10 cellular contexts compared by ENCODE assay signal in the genomic region with DNA sequence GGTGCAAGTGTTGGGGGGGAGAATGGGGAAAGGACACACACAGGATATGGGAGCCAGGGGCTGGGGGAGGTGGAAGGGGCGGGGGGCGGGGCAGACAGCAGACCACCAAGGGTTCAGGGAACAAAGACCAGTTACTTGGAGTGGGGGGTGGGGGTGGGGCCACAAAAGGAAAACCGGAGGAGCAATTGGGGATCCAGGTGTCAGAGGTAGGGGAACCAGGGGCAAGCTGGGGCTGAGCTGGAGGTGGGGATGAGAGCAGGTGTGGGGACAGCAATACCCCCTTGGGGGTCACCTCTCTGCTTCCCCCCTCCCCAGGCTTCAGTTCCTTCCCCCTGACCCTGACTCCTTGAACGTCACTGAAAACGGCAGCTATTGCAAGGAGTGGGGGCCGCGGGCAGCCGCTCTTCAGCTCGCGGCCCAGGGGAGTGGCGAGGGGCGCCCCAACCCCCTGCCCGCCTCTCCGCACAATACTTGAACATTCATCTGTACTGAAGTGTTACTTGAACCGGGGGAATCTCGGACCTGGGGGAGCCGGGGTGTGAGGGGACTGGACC. TPM values are rescaled to one million over a fixed set of nuclear protein-coding genes. Genes with fewer than 3 reads are reported as not detected.
DNase-seq lines count a peak whose midpoint lies in the region; ATAC-seq and TF ChIP-seq lines count a peak whose summit lies in the region.
"Had no signal": no experiment of that assay in that cellular context is flagged by ENCODE, and none has a peak within 500 bp of the region (broad histone marks: within the 10 kb centered on the region; RNA-seq: fewer than 3 reads in every experiment).

No MANE protein-coding gene starts in this region.

- H2AFZ ChIP-seq in osteoblast (ENCODE audit: low read length), result no peak overlapping the region

- intact Hi-C loops in heart right ventricle (cut with DNase I) (no loop called here), left cardiac atrium (cut with DNase I) (no loop called here), left ventricle myocardium inferior (cut with micrococcal nuclease) (no loop called here), vagina (cut with DNase I) (no loop called here)

- H4K20me1 ChIP-seq in osteoblast (ENCODE audit: insufficient read depth, low read length), result peaks cover 14% of the 10 kb centered on the region

- no peaks in the 10 kb centered on the region for H3K9me3 Mint-ChIP-seq in activated T-cell treated with anti-CD3 and anti-CD28 coated beads, Interleukin-2, amount 50 U/mL, for 4 hours
- H3K9me3 Mint-ChIP-seq: activated T-helper 17 cell treated with anti-CD3 and anti-CD28 coated beads, Interleukin-2, amount 50 U/mL, for 72 hours had no signal

- H3K27me3 ChIP-seq in heart right ventricle (no peaks in the 10 kb centered on the region), left ventricle myocardium inferior (ENCODE audit: low read depth) (no peaks in the 10 kb centered on the region), osteoblast (ENCODE audit: insufficient read depth, low read length) (no peaks in the 10 kb centered on the region), vagina (no peaks in the 10 kb centered on the region)

- DNase-seq in heart right ventricle, result no peak
- no peak for DNase-seq in left cardiac atrium
- DNase-seq in left ventricle myocardium inferior, result no peak
- peak; percentile 42 for DNase-seq in osteoblast (ENCODE audit: insufficient read length, low spot score, missing footprints)
- DNase-seq in vagina (ENCODE audit: extremely low spot score in 2 of 2), result no peak
- DNase-seq in dedifferentiated amniotic fluid mesenchymal stem cell (ENCODE audit: extremely low spot score), result no peak
- no peak for DNase-seq in activated T-cell treated with anti-CD3 and anti-CD28 coated beads, Interleukin-2, amount 50 U/mL, for 4 hours
- DNase-seq in HK-2 (ENCODE audit: unreplicated experiment), result no peak
- DNase-seq: Kasumi-1 had no signal

- TF ChIP-seq CTCF in heart right ventricle (IDR thresholded peaks at IDR 0.05), result no peak
- no peak for TF ChIP-seq CTCF in left ventricle myocardium inferior (IDR thresholded peaks at IDR 0.05; ENCODE audit: borderline replicate concordance)
- no peak for TF ChIP-seq CTCF in osteoblast (IDR thresholded peaks at IDR 0.05; ENCODE audit: extremely low read depth, low read depth, low read length)
- no peak for TF ChIP-seq CTCF in vagina (IDR thresholded peaks at IDR 0.05)

- H3K9me3 ChIP-seq in heart right ventricle (no peaks in the 10 kb centered on the region), left ventricle myocardium inferior (replicated peaks) (no peaks in the 10 kb centered on the region), osteoblast (ENCODE audit: low read depth, low read length) (no peaks in the 10 kb centered on the region), vagina (no peaks in the 10 kb centered on the region)

- no peak for TF ChIP-seq POLR2A in vagina (IDR thresholded peaks at IDR 0.05)

- H3K4me3 ChIP-seq in heart right ventricle (peak overlapping the region in 5 of 10 donors; percentile 97 to 100 (median 99)), left ventricle myocardium inferior (peak overlapping the region; percentile 100), osteoblast (ENCODE audit: insufficient read depth, low read length) (no peak overlapping the region), vagina (peak overlapping the region; percentile 96 to 98)

- WGBS in heart right ventricle, 2 donors, result 66 to 72% methylated on average over 17 of the region's 17 CpGs

- H3K4me2 ChIP-seq in osteoblast (ENCODE audit: insufficient read depth, low read length), result peak overlapping the region; percentile 92

- H3K4me1 Mint-ChIP-seq in activated T-cell treated with anti-CD3 and anti-CD28 coated beads, Interleukin-2, amount 50 U/mL, for 4 hours (ENCODE audit: low read depth), result peaks cover 15% of the 10 kb centered on the region

- H3K4me1 ChIP-seq in heart right ventricle (peaks cover 6 to 38% (median 28%) of the 10 kb centered on the region in 9 donors), left ventricle myocardium inferior (peaks cover 48% of the 10 kb centered on the region), osteoblast (ENCODE audit: insufficient read depth, low read length) (peaks cover 23% of the 10 kb centered on the region), vagina (peaks cover 35% of the 10 kb centered on the region)

- peaks cover 0 to 31% (median 0%) of the 10 kb centered on the region in 9 donors for H3K36me3 ChIP-seq in heart right ventricle
- peaks cover 13% of the 10 kb centered on the region for H3K36me3 ChIP-seq in left ventricle myocardium inferior
- peaks cover 20% of the 10 kb centered on the region for H3K36me3 ChIP-seq in osteoblast (ENCODE audit: insufficient read depth, low read length)
- H3K36me3 ChIP-seq in vagina, result peaks cover 0 to 13% of the 10 kb centered on the region in 2 donors

- no peak overlapping the region for H3K4me3 Mint-ChIP-seq in activated T-cell treated with anti-CD3 and anti-CD28 coated beads, Interleukin-2, amount 50 U/mL, for 4 hours

- H3K27ac ChIP-seq in heart right ventricle, result peak overlapping the region in 9 of 10 donors; percentile 86 to 98 (median 95)
- peak overlapping the region; percentile 98 for H3K27ac ChIP-seq in left ventricle myocardium inferior (replicated peaks)
- H3K27ac ChIP-seq in osteoblast (ENCODE audit: low read depth, low read length), result peak overlapping the region; percentile 27
- H3K27ac ChIP-seq in vagina, result peak overlapping the region; percentile 74

- H3K27me3 Mint-ChIP-seq in activated T-cell treated with anti-CD3 and anti-CD28 coated beads, Interleukin-2, amount 50 U/mL, for 4 hours (ENCODE audit: low read depth), result no peaks in the 10 kb centered on the region
- H3K27me3 Mint-ChIP-seq: activated T-helper 17 cell treated with anti-CD3 and anti-CD28 coated beads, Interleukin-2, amount 50 U/mL, for 72 hours had no signal

- H3K79me2 ChIP-seq in osteoblast (ENCODE audit: insufficient read depth, low read length), result peaks cover 8% of the 10 kb centered on the region

- peaks cover 15% of the 10 kb centered on the region for H3K36me3 Mint-ChIP-seq in activated T-cell treated with anti-CD3 and anti-CD28 coated beads, Interleukin-2, amount 50 U/mL, for 4 hours (ENCODE audit: insufficient read depth)

- ATAC-seq in heart right ventricle, result peak in 3 of 8 donors; percentile 0 to 4 (median 2)
- ATAC-seq in left cardiac atrium, result no peak
- ATAC-seq in activated T-cell treated with anti-CD3 and anti-CD28 coated beads, Interleukin-2, amount 50 U/mL, for 4 hours, result no peak
- ATAC-seq: activated T-helper 17 cell treated with anti-CD3 and anti-CD28 coated beads, Interleukin-2, amount 50 U/mL, for 72 hours had no signal

RNA-seq across cellular contexts. Expression of a gene that starts 1.3 kb away (rescaled TPM):
- 10 to 100 TPM in 8 of 10 donors, 1 to 10 TPM in 2; 7.8 to 19.8 (median 11.4) TPM for total RNA-seq in heart right ventricle
- 10 to 100 TPM; 10.1 to 15.4 TPM for polyA plus RNA-seq in heart right ventricle
- total RNA-seq in left cardiac atrium, result 10 to 100 TPM in 1 of 2 donors, 1 to 10 TPM in 1; 8.8 to 14.2 TPM
- 12.2 TPM for total RNA-seq in left ventricle myocardium inferior
- 63.3 and 66.0 TPM in 2 replicates for total RNA-seq in osteoblast
- 27.0 TPM for total RNA-seq in vagina
- total RNA-seq in activated T-cell treated with anti-CD3 and anti-CD28 coated beads, Interleukin-2, amount 50 U/mL, for 4 hours, result 1 to 10 TPM; 1.5 to 3.3 (median 2.8) TPM

RNA-seq across cellular contexts. Expression of a gene that starts 9.9 kb away (rescaled TPM):
- 10 to 100 TPM in 2 of 10 donors, 1 to 10 TPM in 8; 7.5 to 11.4 (median 9.2) TPM for total RNA-seq in heart right ventricle
- polyA plus RNA-seq in heart right ventricle, result 10 to 100 TPM in 1 of 2 donors, 1 to 10 TPM in 1; 5.8 to 11.2 TPM
- 10 to 100 TPM in 1 of 2 donors, 1 to 10 TPM in 1; 9.2 to 10.9 TPM for total RNA-seq in left cardiac atrium
- total RNA-seq in left ventricle myocardium inferior, result 7.4 TPM
- 2.2 and 2.9 TPM in 2 replicates for total RNA-seq in osteoblast
- 10.6 TPM for total RNA-seq in vagina
- 10 to 100 TPM; 39.3 to 49.0 (median 40.5) TPM for total RNA-seq in activated T-cell treated with anti-CD3 and anti-CD28 coated beads, Interleukin-2, amount 50 U/mL, for 4 hours

RNA-seq across cellular contexts. Expression of a gene that starts 24.2 kb away (rescaled TPM):
- total RNA-seq in heart right ventricle (1 to 10 TPM; 4.1 to 8.7 (median 5.8) TPM), left cardiac atrium (10 to 100 TPM in 1 of 2 donors, 1 to 10 TPM in 1; 6.4 to 10.1 TPM), left ventricle myocardium inferior (6.3 TPM), osteoblast (12.7 and 14.5 TPM in 2 replicates), vagina (21.4 TPM)
- 10 to 100 TPM in 1 of 2 donors, 1 to 10 TPM in 1; 5.4 to 14.1 TPM for polyA plus RNA-seq in heart right ventricle
- total RNA-seq in activated T-cell treated with anti-CD3 and anti-CD28 coated beads, Interleukin-2, amount 50 U/mL, for 4 hours, result 10 to 100 TPM; 25.8 to 31.3 (median 30.8) TPM

RNA-seq across cellular contexts. Expression of a gene that starts 37.4 kb away (rescaled TPM):
- total RNA-seq in heart right ventricle, result 10 to 100 TPM in 1 of 10 donors, 1 to 10 TPM in 9; 3.3 to 13.3 (median 5.3) TPM
- polyA plus RNA-seq in heart right ventricle, result 10 to 100 TPM in 1 of 2 donors, 1 to 10 TPM in 1; 6.8 to 12.2 TPM
- total RNA-seq in left cardiac atrium, result 1 to 10 TPM; 9.8 to 10.0 TPM
- total RNA-seq in left ventricle myocardium inferior, result 5.5 TPM
- total RNA-seq in osteoblast, result 45.6 and 47.7 TPM in 2 replicates
- 14.5 TPM for total RNA-seq in vagina
- 1 to 10 TPM; 1.2 to 2.0 (median 1.3) TPM for total RNA-seq in activated T-cell treated with anti-CD3 and anti-CD28 coated beads, Interleukin-2, amount 50 U/mL, for 4 hours

RNA-seq across cellular contexts. Expression of a gene that starts 51.2 kb away (rescaled TPM):
- total RNA-seq in heart right ventricle (10 to 100 TPM in 9 of 10 donors, 1 to 10 TPM in 1; 8.6 to 28.2 (median 19.9) TPM), left cardiac atrium (1 to 10 TPM; 6.8 to 7.3 TPM), left ventricle myocardium inferior (9.6 TPM), osteoblast (2.9 and 3.3 TPM in 2 replicates), vagina (3.2 TPM)
- 10 to 100 TPM in 1 of 2 donors, 1 to 10 TPM in 1; 6.5 to 10.4 TPM for polyA plus RNA-seq in heart right ventricle
- total RNA-seq in activated T-cell treated with anti-CD3 and anti-CD28 coated beads, Interleukin-2, amount 50 U/mL, for 4 hours, result under 1 TPM; 0.18 to 0.33 (median 0.28) TPM

Comparison
In these comparisons a context has a peak if more than half of its experiments do, and no peak if none do; other contexts are left out.
1. H3K27ac ChIP-seq: peak in every context shown above with its lines; median percentile 98 in left ventricle myocardium inferior; 95 in heart right ventricle; 74 in vagina; 27 in osteoblast.